ENCODE assay signal across 11 cellular contexts in genomic region chr1:184929711-184930202, GRCh38. TPM values are rescaled to one million over a fixed set of nuclear protein-coding genes. Genes with fewer than 3 reads are reported as not detected.
DNase-seq lines count a peak whose midpoint lies in the region; ATAC-seq, FAIRE-seq and TF ChIP-seq lines count a peak whose summit lies in the region.
"Had no signal": no experiment of that assay in that cellular context is flagged by ENCODE, and none has a peak within 500 bp of the region (broad histone marks: within the 10 kb centered on the region; RNA-seq: fewer than 3 reads in every experiment).

No MANE protein-coding gene starts in this region.

- H3K27me3 ChIP-seq in RWPE2 (ENCODE audit: insufficient read depth, poor library complexity, severe bottlenecking), result no peaks in the 10 kb centered on the region
- no peaks in the 10 kb centered on the region for H3K27me3 ChIP-seq in hepatocyte
- H3K27me3 ChIP-seq: BLaER1 treated with 17β-estradiol and CSF1 and Interleukin-3, amounts not matched to agents 10 nM and 100 nM had no signal

- no peak overlapping the region for H3K4me3 ChIP-seq in RWPE2 (ENCODE audit: severe bottlenecking)
- H3K4me3 ChIP-seq in hepatocyte, result no peak overlapping the region
- H3K4me3 ChIP-seq: BLaER1 treated with 17β-estradiol and CSF1 and Interleukin-3, amounts not matched to agents 10 nM and 100 nM had no signal

- FAIRE-seq in D721Med (lab: Jason Lieb, UNC), result peak; percentile 70

- no peak overlapping the region for H2AFZ ChIP-seq in hepatocyte

- H4K20me1 ChIP-seq in hepatocyte (ENCODE audit: insufficient read depth, poor library complexity, severe bottlenecking), result no peaks in the 10 kb centered on the region
- H4K20me1 ChIP-seq: BLaER1 treated with 17β-estradiol and CSF1 and Interleukin-3, amounts not matched to agents 10 nM and 100 nM had no signal

- no peak for DNase-seq in D721Med (ENCODE audit: insufficient read length, low spot score)
- peak; percentile 90 for DNase-seq in NCI-H1105 treated with DMSO at 0.1 percent for 48 hours (lab: John Stamatoyannopoulos, UW)
- no peak for DNase-seq in RWPE2 (ENCODE audit: low spot score)
- DNase-seq in hepatocyte (ENCODE audit: low spot score), result peak; percentile 20
- no peak for DNase-seq in activated naive CD4-positive, alpha-beta T cell (lab: John Stamatoyannopoulos, UW)
- no peak for DNase-seq in T-helper 9 cell
- no peak for DNase-seq in activated CD8-positive, alpha-beta memory T cell treated with anti-CD3 and anti-CD28 coated beads, Interleukin-2, amount 50 U/mL, for 4 hours
- no peak for DNase-seq in NCI-H1048 (lab: John Stamatoyannopoulos, UW)
- DNase-seq: activated CD4-positive, alpha-beta T cell treated with anti-CD3 and anti-CD28 coated beads, Interleukin-2, amount 10 ng/mL, durations not matched to agents 24 days and 14 days had no signal

- peaks cover 11% of the 10 kb centered on the region for H3K4me1 ChIP-seq in RWPE2 (ENCODE audit: insufficient read depth, poor library complexity, severe bottlenecking)
- peaks cover 3% of the 10 kb centered on the region for H3K4me1 ChIP-seq in hepatocyte (ENCODE audit: insufficient read depth)

- peak overlapping the region; percentile 62 for H3K4me2 ChIP-seq in hepatocyte

- no peaks in the 10 kb centered on the region for H3K79me2 ChIP-seq in hepatocyte

- H3K27ac ChIP-seq in RWPE2 (ENCODE audit: poor library complexity, severe bottlenecking), result no peak overlapping the region
- H3K27ac ChIP-seq in hepatocyte, result no peak overlapping the region
- H3K27ac ChIP-seq: BLaER1 treated with 17β-estradiol and CSF1 and Interleukin-3, amounts not matched to agents 10 nM and 100 nM had no signal

- H3K36me3 ChIP-seq in RWPE2 (ENCODE audit: low read depth), result no peaks in the 10 kb centered on the region
- H3K36me3 ChIP-seq in hepatocyte (replicated peaks; ENCODE audit: insufficient read depth, low read depth), result no peaks in the 10 kb centered on the region

- H3K9me3 ChIP-seq in RWPE2 (ENCODE audit: severe bottlenecking) (peaks cover 2% of the 10 kb centered on the region), hepatocyte (ENCODE audit: low read depth) (no peaks in the 10 kb centered on the region)

- no peaks in the 10 kb centered on the region for H3K9me2 ChIP-seq in hepatocyte (replicated peaks; ENCODE audit: insufficient read depth)

- ATAC-seq in RWPE2 (ENCODE audit: low read depth), result peak; percentile 56
- ATAC-seq: HCT116 had no signal

- TF ChIP-seq CTCF in D721Med (IDR thresholded peaks at IDR 0.05; ENCODE audit: insufficient read depth, missing control alignments), result no peak
- no peak for TF ChIP-seq CTCF in RWPE2 (IDR thresholded peaks at IDR 0.05; ENCODE audit: poor library complexity, severe bottlenecking)
- no peak for TF ChIP-seq CTCF in hepatocyte (IDR thresholded peaks at IDR 0.05; ENCODE audit: poor library complexity)

- 47% methylated on average over 3 of the region's 3 CpGs for WGBS in hepatocyte (ENCODE audit: low lambda C conversion rate, missing lambda C conversion rate)

RNA-seq across cellular contexts. Expression of gene NIBAN1, which starts 44.6 kb away (rescaled TPM):
- 11.1 and 11.5 TPM in 2 replicates for total RNA-seq in hepatocyte
- polyA plus RNA-seq in hepatocyte, result 6.9 and 8.9 TPM in 2 replicates

Comparison
In these comparisons a context has a peak if more than half of its experiments do, and no peak if none do; other contexts are left out.
1. DNase-seq: peak in NCI-H1105 treated with DMSO at 0.1 percent for 48 hours (single experiment) and hepatocyte (single experiment); none in D721Med (single experiment), RWPE2 (single experiment), activated naive CD4-positive, alpha-beta T cell (0 of 4), T-helper 9 cell (single experiment), activated CD8-positive, alpha-beta memory T cell treated with anti-CD3 and anti-CD28 coated beads, Interleukin-2, amount 50 U/mL, for 4 hours (single experiment) and NCI-H1048 (single experiment).